ENCODE assay signal across 1 cellular context in genomic region chr5:133562554-133562953, GRCh38.
TF ChIP-seq lines count a peak whose summit lies in the region.

No MANE protein-coding gene starts in this region.

TF ChIP-seq in SK-N-SH, 30 proteins besides CTCF, POLR2A, EP300 and RAD21 (continued from another document):
- TF ChIP-seq REST (IDR thresholded peaks at IDR 0.05; ENCODE audit: low read depth, low read length) (no peak), USF2 (IDR thresholded peaks at IDR 0.05; ENCODE audit: borderline replicate concordance, low read depth, low read length) (no peak), RCOR1 (IDR thresholded peaks at IDR 0.05; ENCODE audit: low read length) (no peak), CHD2 (IDR thresholded peaks at IDR 0.05; ENCODE audit: low read length, partially characterized antibody) (no peak), MXI1 (IDR thresholded peaks at IDR 0.05; ENCODE audit: low read depth, low read length) (peak; percentile 43; the same call in 1 of the 2 replicates)
